In genomic region chr17:69046130-69046807, GRCh38 we compare ENCODE assay signal across 18 cellular contexts. TPM values are rescaled to one million over a fixed set of nuclear protein-coding genes. Genes with fewer than 3 reads are reported as not detected.
DNase-seq lines count a peak whose midpoint lies in the region; ATAC-seq, FAIRE-seq and TF ChIP-seq lines count a peak whose summit lies in the region.
"Had no signal": no experiment of that assay in that cellular context is flagged by ENCODE, and none has a peak within 500 bp of the region (broad histone marks: within the 10 kb centered on the region; RNA-seq: fewer than 3 reads in every experiment).

No MANE protein-coding gene starts in this region.

- dilution Hi-C loops in IMR-90 (cut with HindIII; ENCODE audit: low sequenced_read_pairs, unreplicated experiment) (no loop called here), endothelial cell of umbilical vein (cut with MboI; ENCODE audit: extremely low pct_ligation_motif_present, low sequenced_read_pairs) (no loop called here)

- POLR2A ChIA-PET in IMR-90 (lab: Charles Lee; ENCODE audit: unreplicated experiment) = no interaction called here
- POLR2A ChIA-PET in endothelial cell of umbilical vein (lab: Charles Lee) = no interaction called here

- no peak overlapping the region for H3K56ac ChIP-seq in IMR-90 (ENCODE audit: extremely low read depth, insufficient read depth, low read length)

- no peak overlapping the region for H3K23ac ChIP-seq in IMR-90 (ENCODE audit: low read depth, low read length)

- no peak overlapping the region for H4K8ac ChIP-seq in IMR-90 (ENCODE audit: low read depth in 2 of 2, low read length in 2 of 2)

- H4K20me1 ChIP-seq in IMR-90 (ENCODE audit: insufficient read depth, low read length) (no peaks in the 10 kb centered on the region), endothelial cell of umbilical vein (replicated peaks; ENCODE audit: control insufficient read depth, extremely low read depth, insufficient read depth, low read length) (no peaks in the 10 kb centered on the region), neural progenitor cell (ENCODE audit: low read depth) (no peaks in the 10 kb centered on the region)

- H3K4me1 ChIP-seq in IMR-90 (ENCODE audit: control insufficient read depth, insufficient read depth, low read length) = peaks cover 5% of the 10 kb centered on the region; the same call in 1 of the 2 replicates
- H3K4me1 ChIP-seq in endothelial cell of umbilical vein (ENCODE audit: control insufficient read depth, extremely low read depth, insufficient read depth, low read length) = peaks cover 35% of the 10 kb centered on the region
- H3K4me1 ChIP-seq in neural progenitor cell = no peaks in the 10 kb centered on the region
- H3K4me1 ChIP-seq: BE2C had no signal

- TF ChIP-seq POLR2A in IMR-90 (IDR thresholded peaks at IDR 0.05; ENCODE audit: low read depth, low read length) = no peak
- no peak for TF ChIP-seq POLR2A in endothelial cell of umbilical vein (IDR thresholded peaks at IDR 0.05; ENCODE audit: low read depth, low read length)

- no peak overlapping the region for H2BK120ac ChIP-seq in IMR-90 (ENCODE audit: low read depth, low read length)

- no peak for FAIRE-seq in endothelial cell of umbilical vein (lab: Jason Lieb, UNC)
- FAIRE-seq: H54 had no signal

- H3K9me3 Mint-ChIP-seq in neural progenitor cell = peaks cover 14% of the 10 kb centered on the region
- H3K9me3 Mint-ChIP-seq: CD8-positive, alpha-beta T cell had no signal

- no peaks in the 10 kb centered on the region for H3K79me1 ChIP-seq in IMR-90 (ENCODE audit: low read depth in 1 of 2, low read length in 2 of 2)

- TF ChIP-seq RAD21 in IMR-90 (IDR thresholded peaks at IDR 0.05; ENCODE audit: low read length) = no peak

- no peaks in the 10 kb centered on the region for H3K27me3 Mint-ChIP-seq in neural progenitor cell (ENCODE audit: insufficient read depth, low read depth)

- intact Hi-C loops in IMR-90 (cut with micrococcal nuclease) (no loop called here), endothelial cell of umbilical vein (cut with micrococcal nuclease) (loop anchor here (5.0 kb wide), 1 partner anchor 131 kb away; no protein-coding TSS in a partner anchor)

- DNase-seq in ELF-1 (ENCODE audit: low read depth, low spot score) (peak; percentile 43), IMR-90 (no peak), endothelial cell of umbilical vein (ENCODE audit: low read depth, low spot score) (peak; percentile 17), neural progenitor cell (ENCODE audit: low spot score) (peak; percentile 51)
- DNase-seq: BE2C; CD8-positive, alpha-beta T cell; EL; NCI-H146; NCI-H2107; NCI-H226; NCI-H526; NK-92 treated with Interleukin-12 subunit alpha and Interleukin-12 subunit beta, amount 100 ng/mL, for 24 hours; OCI-M1 had no signal

- H3K4me1 Mint-ChIP-seq in neural progenitor cell = peaks cover 20% of the 10 kb centered on the region
- H3K4me1 Mint-ChIP-seq: IgD-negative memory B cell had no signal

- no peak overlapping the region for H3K4me2 ChIP-seq in IMR-90 (ENCODE audit: low read depth, low read length)
- H3K4me2 ChIP-seq in endothelial cell of umbilical vein (ENCODE audit: insufficient read depth, low read length) = no peak overlapping the region
- no peak overlapping the region for H3K4me2 ChIP-seq in neural progenitor cell

- H3K27ac ChIP-seq in IMR-90 (ENCODE audit: insufficient read depth, low read length) = peak overlapping the region; percentile 13; the same call in 1 of the 2 replicates
- peak overlapping the region; percentile 47 for H3K27ac ChIP-seq in endothelial cell of umbilical vein (ENCODE audit: insufficient read depth, low read depth, low read length)
- H3K27ac ChIP-seq in neural progenitor cell = no peak overlapping the region

- peaks cover 4% of the 10 kb centered on the region for H3K36me3 Mint-ChIP-seq in neural progenitor cell
- H3K36me3 Mint-ChIP-seq: CD8-positive, alpha-beta T cell had no signal

- H3K27me3 ChIP-seq in IMR-90 (ENCODE audit: control insufficient read depth, insufficient read depth, low read length) = no peaks in the 10 kb centered on the region
- H3K27me3 ChIP-seq in endothelial cell of umbilical vein (ENCODE audit: control insufficient read depth in 2 of 2, insufficient read depth in 2 of 2, low read length in 2 of 2) = no peaks in the 10 kb centered on the region
- no peaks in the 10 kb centered on the region for H3K27me3 ChIP-seq in neural progenitor cell
- H3K27me3 ChIP-seq: BE2C had no signal

- H3K9me1 ChIP-seq in IMR-90 (ENCODE audit: insufficient read depth, low read length) (peaks cover 2% of the 10 kb centered on the region; the same call in 1 of the 2 replicates), endothelial cell of umbilical vein (replicated peaks; ENCODE audit: control insufficient read depth, extremely low read depth, insufficient read depth, low read length) (no peaks in the 10 kb centered on the region)

- H3F3A ChIP-seq in neural progenitor cell (ENCODE audit: low read depth) = no peaks in the 10 kb centered on the region

- H2BK15ac ChIP-seq in IMR-90 (ENCODE audit: low read depth, low read length) = no peak overlapping the region

- ATAC-seq in IMR-90 (ENCODE audit: low read depth) (no peak), HG02610 (IDR thresholded peaks at IDR 0.05; ENCODE audit: unreplicated experiment) (no peak), GM21529 (IDR thresholded peaks at IDR 0.05; ENCODE audit: unreplicated experiment) (no peak), HG02642 (IDR thresholded peaks at IDR 0.05; ENCODE audit: poor library complexity, unreplicated experiment) (no peak)
- ATAC-seq: CD8-positive, alpha-beta T cell had no signal

- no CpG with 5 or more reads among the region's 4 CpGs for WGBS in IMR-90 (ENCODE audit: extremely low coverage in 2 of 2, insufficient read length in 1 of 2), 2 experiments

- H3K36me3 ChIP-seq in IMR-90 (ENCODE audit: control insufficient read depth, insufficient read depth, low read length) = no peaks in the 10 kb centered on the region
- peaks cover 0 to 3% of the 10 kb centered on the region in 2 experiments for H3K36me3 ChIP-seq in endothelial cell of umbilical vein (ENCODE audit: control insufficient read depth in 2 of 2, extremely low read depth in 1 of 2, insufficient read depth in 2 of 2, low read length in 2 of 2)
- no peaks in the 10 kb centered on the region for H3K36me3 ChIP-seq in neural progenitor cell
- H3K36me3 ChIP-seq: BE2C had no signal

- no peak overlapping the region for H4K91ac ChIP-seq in IMR-90 (ENCODE audit: insufficient read depth, low read depth, low read length)

- H2BK5ac ChIP-seq in IMR-90 (ENCODE audit: low read depth, low read length, poor library complexity, severe bottlenecking) = no peak overlapping the region

- no peak overlapping the region; the same call in 1 of the 2 replicates for H3K18ac ChIP-seq in IMR-90 (ENCODE audit: low read depth, low read length)

- BruUV-seq in IMR-90 (replicated peaks; lab: Mats Ljungman, UMichigan) (no TSS peak), endothelial cell of umbilical vein (replicated peaks; lab: Mats Ljungman, UMichigan) (no TSS peak)

- no peak overlapping the region for H3K4ac ChIP-seq in IMR-90 (ENCODE audit: low read depth, low read length)

- no peak overlapping the region for H3K4me3 ChIP-seq in IMR-90 (ENCODE audit: insufficient read depth, low read depth, low read length)
- no peak overlapping the region for H3K4me3 ChIP-seq in endothelial cell of umbilical vein (replicated peaks in 1 of 3; ENCODE audit: insufficient read depth in 1 of 3, low read depth in 1 of 3, low read length in 3 of 3)
- H3K4me3 ChIP-seq in neural progenitor cell = no peak overlapping the region

- no peak overlapping the region for H3K4me3 Mint-ChIP-seq in neural progenitor cell
- H3K4me3 Mint-ChIP-seq: CD8-positive, alpha-beta T cell had no signal

- H2AK5ac ChIP-seq in IMR-90 (ENCODE audit: low read depth, low read length) = no peak overlapping the region

- H3K14ac ChIP-seq in IMR-90 (replicated peaks; ENCODE audit: low read depth, low read length) = no peak overlapping the region

- TF ChIP-seq CTCF in IMR-90 (conservative IDR thresholded peaks at IDR 0.05; ENCODE audit: low read depth, low read length) (no peak), endothelial cell of umbilical vein (IDR thresholded peaks at IDR 0.05; ENCODE audit: extremely low read depth in 1 of 2, insufficient read depth in 1 of 2, low read depth in 1 of 2, low read length in 2 of 2) (no peak), neural progenitor cell (IDR thresholded peaks at IDR 0.05) (no peak)

- H3K9ac ChIP-seq in IMR-90 (ENCODE audit: low read depth, low read length) = no peak overlapping the region
- no peak overlapping the region for H3K9ac ChIP-seq in endothelial cell of umbilical vein (replicated peaks; ENCODE audit: extremely low read depth, insufficient read depth, low read length)
- no peak overlapping the region for H3K9ac ChIP-seq in neural progenitor cell

- H3K27ac Mint-ChIP-seq in neural progenitor cell = no peak overlapping the region
- H3K27ac Mint-ChIP-seq: CD8-positive, alpha-beta T cell; IgD-negative memory B cell had no signal

- in situ Hi-C loops in IMR-90 (cut with MboI; ENCODE audit: low sequenced_read_pairs) = no loop called here

- CTCF ChIA-PET in IMR-90 (lab: Yijun Ruan, JAX) (no interaction called here), endothelial cell of umbilical vein (lab: Charles Lee) (no interaction called here)

- H3K79me2 ChIP-seq in endothelial cell of umbilical vein (ENCODE audit: control insufficient read depth, insufficient read depth, low read length) (no peaks in the 10 kb centered on the region), neural progenitor cell (ENCODE audit: low read depth) (no peaks in the 10 kb centered on the region)

- no peak overlapping the region for H2AK9ac ChIP-seq in IMR-90 (replicated peaks; ENCODE audit: low read depth, low read length, poor library complexity)

- H2BK20ac ChIP-seq in IMR-90 (ENCODE audit: low read depth, low read length) = no peak overlapping the region

- no peak overlapping the region for H2AFZ ChIP-seq in IMR-90 (replicated peaks; ENCODE audit: low read length, poor library complexity)
- H2AFZ ChIP-seq in endothelial cell of umbilical vein (ENCODE audit: low read depth, low read length) = peak overlapping the region; percentile 13
- no peak overlapping the region for H2AFZ ChIP-seq in neural progenitor cell (replicated peaks)

- no peak overlapping the region; the same call in 1 of the 2 replicates for H4K5ac ChIP-seq in IMR-90 (ENCODE audit: low read depth, low read length)

- H3K9me3 ChIP-seq in IMR-90 (ENCODE audit: control insufficient read depth, insufficient read depth, low read length) (no peaks in the 10 kb centered on the region), endothelial cell of umbilical vein (replicated peaks; ENCODE audit: control insufficient read depth, insufficient read depth, low read length) (no peaks in the 10 kb centered on the region), neural progenitor cell (ENCODE audit: low read depth) (no peaks in the 10 kb centered on the region)
- H3K9me3 ChIP-seq: BE2C had no signal

RNA-seq across cellular contexts. Expression of gene ABCA9, which starts 14.5 kb away (rescaled TPM):
- total RNA-seq in IMR-90 (2012; rRNA removed) (under 0.01 TPM in 1 of 2 replicates, not detected in the other), endothelial cell of umbilical vein (2.0 and 2.7 TPM in 2 replicates), neural progenitor cell (ENCODE audit: low replicate concordance) (0.03 and 0.13 TPM in 2 replicates)
- polyA plus RNA-seq in IMR-90 (2012; rRNA removed) (not detected in 2 replicates), endothelial cell of umbilical vein (1.9 and 7.7 TPM in 2 replicates)
- polyA plus RNA-seq in IMR-90 (2012; cell fraction: cytosol; rRNA removed) = not detected in 2 replicates
- polyA plus RNA-seq in IMR-90 (2012; cell fraction: nucleus; rRNA removed; ENCODE audit: low replicate concordance) = 0.01 and 0.02 TPM in 2 replicates
- 0.65 and 11.6 TPM in 2 replicates for polyA plus RNA-seq in endothelial cell of umbilical vein (2011; cell fraction: cytosol; rRNA removed)
- 19.7 and 20.1 TPM in 2 replicates for polyA plus RNA-seq in endothelial cell of umbilical vein (2011; cell fraction: nucleus; rRNA removed)
- 2.3 and 3.9 TPM in 2 replicates for polyA plus RNA-seq in endothelial cell of umbilical vein (2012)
- polyA minus RNA-seq in endothelial cell of umbilical vein = 19.4 and 24.0 TPM in 2 replicates
- polyA minus RNA-seq in endothelial cell of umbilical vein (2011; cell fraction: cytosol; rRNA and poly(A)+ RNA removed) = not detected
- 57.3 and 68.2 TPM in 2 replicates for polyA minus RNA-seq in endothelial cell of umbilical vein (2011; cell fraction: nucleus; rRNA and poly(A)+ RNA removed)
- total RNA-seq: CD8-positive, alpha-beta T cell had no signal
- polyA plus RNA-seq: IgD-negative memory B cell had no signal
